8 cellular contexts compared by ENCODE assay signal in the genomic region with DNA sequence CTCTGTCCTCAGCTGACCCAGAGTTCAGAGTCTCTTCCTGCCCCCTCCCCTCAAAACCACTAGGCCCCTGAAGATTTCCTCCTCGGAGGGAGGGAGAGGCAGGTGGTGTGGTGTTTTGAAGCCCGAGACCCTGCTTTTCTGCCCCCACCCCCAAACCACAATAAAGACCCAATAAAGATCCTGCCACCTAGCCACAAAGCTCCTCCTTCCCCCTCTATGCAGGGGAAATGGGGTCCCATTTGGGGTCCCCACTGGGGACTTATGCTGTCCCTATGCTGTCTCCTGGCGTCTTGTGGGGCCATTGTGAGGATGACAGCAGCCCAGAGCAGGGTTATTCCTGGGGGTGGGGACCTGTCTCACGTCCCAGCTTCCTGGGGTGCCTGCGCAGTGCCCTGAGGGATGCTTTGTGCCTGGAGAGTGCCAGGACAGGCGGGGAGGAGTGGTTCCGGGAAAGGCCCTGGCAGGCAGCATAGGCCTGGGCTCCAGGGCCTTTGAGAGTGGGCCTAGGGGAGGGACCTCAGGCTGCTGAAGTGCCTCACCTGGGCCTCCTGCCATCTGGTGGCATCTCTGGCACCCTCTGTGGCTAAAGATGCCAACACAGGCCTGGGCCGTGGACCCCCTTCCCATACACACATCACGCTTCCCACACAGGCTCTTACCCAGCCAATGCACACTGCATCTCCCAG. TPM values are rescaled to one million over a fixed set of nuclear protein-coding genes. Genes with fewer than 3 reads are reported as not detected.
A peak's percentile ranks its signal among the peaks of the same experiment; 100 is the strongest.
DNase-seq lines count a peak whose midpoint lies in the region; TF ChIP-seq lines count a peak whose summit lies in the region.

No MANE protein-coding gene starts in this region.

- peaks cover 34% of the 10 kb centered on the region for H3K4me1 ChIP-seq in fibroblast of lung (ENCODE audit: control insufficient read depth, extremely low read depth, insufficient read depth, low read length)

- peak overlapping the region; percentile 99 for H3K27ac Mint-ChIP-seq in osteocyte (ENCODE audit: unreplicated experiment)

- H3K27ac ChIP-seq in fibroblast of lung (ENCODE audit: insufficient read depth, low read length) = peak overlapping the region; percentile 87

- H3K9me3 Mint-ChIP-seq in osteocyte (ENCODE audit: unreplicated experiment) = no peaks in the 10 kb centered on the region

- TF ChIP-seq CTCF in fibroblast of lung (conservative IDR thresholded peaks at IDR 0.05 in 1 of 2, IDR thresholded peaks at IDR 0.05 in 1 of 2; ENCODE audit: low read depth in 1 of 2, low read length in 2 of 2) = no peak
- no peak for TF ChIP-seq CTCF in osteocyte (IDR thresholded peaks at IDR 0.05)

- H3K9ac ChIP-seq in fibroblast of lung (ENCODE audit: insufficient read depth, low read length) = peak overlapping the region; percentile 71

- DNase-seq in DMS53 (lab: John Stamatoyannopoulos, UW) (peak; percentile 62), DMS53 treated with DMSO at 0.1 percent for 48 hours (lab: John Stamatoyannopoulos, UW; ENCODE audit: unreplicated experiment) (no peak), fibroblast of lung (ENCODE audit: low read depth in 2 of 2) (no peak), osteocyte (ENCODE audit: extremely low spot score, unreplicated experiment) (no peak), GOT3 (lab: John Stamatoyannopoulos, UW) (no peak), islet precursor cell (no peak), HPDE6-E6E7 (ENCODE audit: extremely low spot score) (no peak)
- peak; percentile 37 for DNase-seq in activated CD4-positive, alpha-beta T cell treated with anti-CD3 and anti-CD28 coated beads, Interleukin-2, amount 50 U/mL, for 1 hour

- peak overlapping the region; percentile 71 for H3K4me3 Mint-ChIP-seq in osteocyte (ENCODE audit: unreplicated experiment)

- peak overlapping the region in 1 of 4 experiments; percentile 55 for H3K4me3 ChIP-seq in fibroblast of lung (replicated peaks in 1 of 4; ENCODE audit: control extremely low read depth in 1 of 4, insufficient read depth in 1 of 4, low read depth in 3 of 4, low read length in 4 of 4)

- H3K36me3 Mint-ChIP-seq in osteocyte (ENCODE audit: unreplicated experiment) = no peaks in the 10 kb centered on the region

- no peaks in the 10 kb centered on the region for H3K27me3 ChIP-seq in fibroblast of lung (ENCODE audit: control insufficient read depth, insufficient read depth, low read length)

- peak overlapping the region; percentile 95 for H3K4me2 ChIP-seq in fibroblast of lung (ENCODE audit: extremely low read depth, insufficient read depth, low read length)

- H3K36me3 ChIP-seq in fibroblast of lung (ENCODE audit: control insufficient read depth, insufficient read depth, low read length) = no peaks in the 10 kb centered on the region

- no peaks in the 10 kb centered on the region for H3K79me2 ChIP-seq in fibroblast of lung (ENCODE audit: control insufficient read depth, insufficient read depth, low read length)

- H3K9me3 ChIP-seq in fibroblast of lung (ENCODE audit: control insufficient read depth, insufficient read depth, low read depth, low read length) = no peaks in the 10 kb centered on the region

- H3K27me3 Mint-ChIP-seq in osteocyte (ENCODE audit: unreplicated experiment) = no peaks in the 10 kb centered on the region

- no peaks in the 10 kb centered on the region for H4K20me1 ChIP-seq in fibroblast of lung (ENCODE audit: control insufficient read depth, extremely low read depth, insufficient read depth, low read length)

- H2AFZ ChIP-seq in fibroblast of lung (ENCODE audit: low read length) = peak overlapping the region; percentile 90

- peaks cover 82% of the 10 kb centered on the region for H3K4me1 Mint-ChIP-seq in osteocyte (ENCODE audit: unreplicated experiment)

RNA-seq across cellular contexts. Expression of gene ARMC12, which starts 8.0 kb away (rescaled TPM):
- 0.50 and 1.0 TPM in 2 replicates for total RNA-seq in fibroblast of lung
- polyA plus RNA-seq in fibroblast of lung = 0.17 and 0.18 TPM in 2 replicates
- polyA plus RNA-seq in fibroblast of lung (2012) = 0.23 and 0.48 TPM in 2 replicates
- polyA minus RNA-seq in fibroblast of lung (ENCODE audit: low replicate concordance) = not detected in 2 replicates
- total RNA-seq in osteocyte = 1.3 and 2.5 TPM in 2 replicates

RNA-seq across cellular contexts. Expression of gene FKBP5, which starts 40.1 kb away (rescaled TPM):
- total RNA-seq in fibroblast of lung (13.4 and 16.3 TPM in 2 replicates), osteocyte (108 and 112 TPM in 2 replicates)
- polyA plus RNA-seq in fibroblast of lung = 10.9 and 13.1 TPM in 2 replicates
- 11.5 and 14.3 TPM in 2 replicates for polyA plus RNA-seq in fibroblast of lung (2012)
- polyA minus RNA-seq in fibroblast of lung (ENCODE audit: low replicate concordance) = 0.94 and 2.5 TPM in 2 replicates

RNA-seq across cellular contexts. Expression of gene CLPSL2, which starts 47.6 kb away (rescaled TPM):
- not detected in 2 replicates for total RNA-seq in fibroblast of lung
- not detected in 2 replicates for polyA plus RNA-seq in fibroblast of lung
- not detected in 2 replicates for polyA plus RNA-seq in fibroblast of lung (2012)
- not detected in 2 replicates for polyA minus RNA-seq in fibroblast of lung (ENCODE audit: low replicate concordance)
- not detected in 2 replicates for total RNA-seq in osteocyte

RNA-seq across cellular contexts. Expression of gene CLPSL1, which starts 52.0 kb away (rescaled TPM):
- total RNA-seq in fibroblast of lung (not detected in 2 replicates), osteocyte (not detected in 2 replicates)
- polyA plus RNA-seq in fibroblast of lung = not detected in 2 replicates
- polyA plus RNA-seq in fibroblast of lung (2012) = not detected in 2 replicates
- not detected in 2 replicates for polyA minus RNA-seq in fibroblast of lung (ENCODE audit: low replicate concordance)

Comparison
In these comparisons a context has a peak if more than half of its experiments do, and no peak if none do; other contexts are left out.
1. DNase-seq: peak in DMS53 (single experiment) and activated CD4-positive, alpha-beta T cell treated with anti-CD3 and anti-CD28 coated beads, Interleukin-2, amount 50 U/mL, for 1 hour (single experiment); none in DMS53 treated with DMSO at 0.1 percent for 48 hours (single experiment), fibroblast of lung (0 of 2), osteocyte (single experiment), GOT3 (single experiment), islet precursor cell (single experiment) and HPDE6-E6E7 (single experiment).